In the genomic region with DNA sequence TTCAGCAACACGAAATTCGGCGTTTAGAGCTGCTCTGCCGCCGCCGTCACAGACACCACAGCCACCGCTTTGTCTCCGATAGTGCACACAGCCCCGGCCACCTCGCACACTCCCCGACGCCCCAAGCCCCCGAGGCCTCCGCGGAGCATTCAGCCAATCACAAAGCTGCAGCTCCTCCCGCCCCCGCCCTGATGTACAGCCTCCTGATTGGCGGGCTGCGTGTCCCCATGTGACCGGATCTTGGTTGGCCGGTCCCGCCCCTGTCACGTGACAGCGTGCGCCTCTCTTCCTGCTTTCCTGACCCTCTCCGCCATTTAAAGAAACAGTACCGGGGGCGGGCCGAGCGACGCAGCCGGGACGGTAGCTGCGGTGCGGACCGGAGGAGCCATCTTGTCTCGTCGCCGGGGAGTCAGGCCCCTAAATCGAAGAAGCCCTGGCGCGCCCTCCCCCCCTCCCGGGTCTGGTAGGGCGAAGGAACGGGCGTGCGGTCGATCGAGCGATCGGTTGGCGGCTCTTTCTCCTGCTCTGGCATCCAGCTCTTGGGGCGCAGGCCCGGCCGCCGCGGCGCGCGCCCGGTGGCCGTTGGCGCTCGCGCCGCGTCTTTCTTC, we compare ENCODE assay signal across 8 cellular contexts. TPM values are rescaled to one million over a fixed set of nuclear protein-coding genes. Genes with fewer than 3 reads are reported as not detected.
DNase-seq lines count a peak whose midpoint lies in the region; ATAC-seq and TF ChIP-seq lines count a peak whose summit lies in the region.

A gene (plus strand): TSS at position 342 of the 608 bp plus-strand sequence.

- DNase-seq in GM04504 (ENCODE audit: low read depth) (peak; percentile 97), NCI-H1092 (lab: John Stamatoyannopoulos, UW) (peak; percentile 96), glomerular endothelial cell (ENCODE audit: extremely low read depth, low read depth, low spot score) (peak; percentile 72), occipital lobe (lab: John Stamatoyannopoulos, UW) (peak; percentile 96)
- DNase-seq in activated naive CD4-positive, alpha-beta T cell treated with anti-CD3 and anti-CD28 coated beads, Interleukin-2, amount 50 U/mL, for 72 hours (ENCODE audit: low spot score in 2 of 2): peak; percentile 93 to 96

- peak within 1 kb of the TSS; percentile 86 to 94 for H3K27ac Mint-ChIP-seq in activated naive CD4-positive, alpha-beta T cell treated with anti-CD3 and anti-CD28 coated beads, Interleukin-2, amount 50 U/mL, for 72 hours

- peak; percentile 90 for ATAC-seq in HG02588 (IDR thresholded peaks at IDR 0.05; ENCODE audit: unreplicated experiment)
- ATAC-seq in SK-N-SH treated with all-trans-retinoic acid at 6 μM for 48 hours: peak; percentile 99
- ATAC-seq in activated naive CD4-positive, alpha-beta T cell treated with anti-CD3 and anti-CD28 coated beads, Interleukin-2, amount 50 U/mL, for 72 hours: peak; percentile 94 to 95

- peaks cover 29 to 37% of the 10 kb centered on the region in 2 donors for H3K9me3 Mint-ChIP-seq in activated naive CD4-positive, alpha-beta T cell treated with anti-CD3 and anti-CD28 coated beads, Interleukin-2, amount 50 U/mL, for 72 hours

- peaks cover 69 to 92% of the 10 kb centered on the region in 2 donors for H3K36me3 Mint-ChIP-seq in activated naive CD4-positive, alpha-beta T cell treated with anti-CD3 and anti-CD28 coated beads, Interleukin-2, amount 50 U/mL, for 72 hours

- H3K27ac ChIP-seq in temporal lobe (ENCODE audit: low read depth, low read length): peak within 1 kb of the TSS; percentile 73

TF ChIP-seq in SK-N-SH treated with all-trans-retinoic acid at 6 μM for 48 hours, 23 proteins besides CTCF, POLR2A, EP300 and RAD21:
- TF ChIP-seq, protein P1, sequence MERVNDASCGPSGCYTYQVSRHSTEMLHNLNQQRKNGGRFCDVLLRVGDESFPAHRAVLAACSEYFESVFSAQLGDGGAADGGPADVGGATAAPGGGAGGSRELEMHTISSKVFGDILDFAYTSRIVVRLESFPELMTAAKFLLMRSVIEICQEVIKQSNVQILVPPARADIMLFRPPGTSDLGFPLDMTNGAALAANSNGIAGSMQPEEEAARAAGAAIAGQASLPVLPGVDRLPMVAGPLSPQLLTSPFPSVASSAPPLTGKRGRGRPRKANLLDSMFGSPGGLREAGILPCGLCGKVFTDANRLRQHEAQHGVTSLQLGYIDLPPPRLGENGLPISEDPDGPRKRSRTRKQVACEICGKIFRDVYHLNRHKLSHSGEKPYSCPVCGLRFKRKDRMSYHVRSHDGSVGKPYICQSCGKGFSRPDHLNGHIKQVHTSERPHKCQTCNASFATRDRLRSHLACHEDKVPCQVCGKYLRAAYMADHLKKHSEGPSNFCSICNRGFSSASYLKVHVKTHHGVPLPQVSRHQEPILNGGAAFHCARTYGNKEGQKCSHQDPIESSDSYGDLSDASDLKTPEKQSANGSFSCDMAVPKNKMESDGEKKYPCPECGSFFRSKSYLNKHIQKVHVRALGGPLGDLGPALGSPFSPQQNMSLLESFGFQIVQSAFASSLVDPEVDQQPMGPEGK (CRISPR knock-in tag; IDR thresholded peaks at IDR 0.05; ENCODE audit: borderline replicate concordance): no peak
- TF ChIP-seq ESRRG (CRISPR knock-in tag; IDR thresholded peaks at IDR 0.05) (no peak), TOX (CRISPR knock-in tag; IDR thresholded peaks at IDR 0.05; ENCODE audit: borderline replicate concordance) (no peak), ISL1 (CRISPR knock-in tag; IDR thresholded peaks at IDR 0.05) (no peak), RARB (CRISPR knock-in tag; IDR thresholded peaks at IDR 0.05) (no peak), ZNF8 (CRISPR knock-in tag; IDR thresholded peaks at IDR 0.05) (no peak), ZFP30 (CRISPR knock-in tag; IDR thresholded peaks at IDR 0.05) (no peak), ZNF565 (CRISPR knock-in tag; conservative IDR thresholded peaks at IDR 0.05; ENCODE audit: low read depth) (no peak), ARNTL (CRISPR knock-in tag; IDR thresholded peaks at IDR 0.05; ENCODE audit: borderline replicate concordance, low read depth) (no peak)
- TF ChIP-seq, protein P2, sequence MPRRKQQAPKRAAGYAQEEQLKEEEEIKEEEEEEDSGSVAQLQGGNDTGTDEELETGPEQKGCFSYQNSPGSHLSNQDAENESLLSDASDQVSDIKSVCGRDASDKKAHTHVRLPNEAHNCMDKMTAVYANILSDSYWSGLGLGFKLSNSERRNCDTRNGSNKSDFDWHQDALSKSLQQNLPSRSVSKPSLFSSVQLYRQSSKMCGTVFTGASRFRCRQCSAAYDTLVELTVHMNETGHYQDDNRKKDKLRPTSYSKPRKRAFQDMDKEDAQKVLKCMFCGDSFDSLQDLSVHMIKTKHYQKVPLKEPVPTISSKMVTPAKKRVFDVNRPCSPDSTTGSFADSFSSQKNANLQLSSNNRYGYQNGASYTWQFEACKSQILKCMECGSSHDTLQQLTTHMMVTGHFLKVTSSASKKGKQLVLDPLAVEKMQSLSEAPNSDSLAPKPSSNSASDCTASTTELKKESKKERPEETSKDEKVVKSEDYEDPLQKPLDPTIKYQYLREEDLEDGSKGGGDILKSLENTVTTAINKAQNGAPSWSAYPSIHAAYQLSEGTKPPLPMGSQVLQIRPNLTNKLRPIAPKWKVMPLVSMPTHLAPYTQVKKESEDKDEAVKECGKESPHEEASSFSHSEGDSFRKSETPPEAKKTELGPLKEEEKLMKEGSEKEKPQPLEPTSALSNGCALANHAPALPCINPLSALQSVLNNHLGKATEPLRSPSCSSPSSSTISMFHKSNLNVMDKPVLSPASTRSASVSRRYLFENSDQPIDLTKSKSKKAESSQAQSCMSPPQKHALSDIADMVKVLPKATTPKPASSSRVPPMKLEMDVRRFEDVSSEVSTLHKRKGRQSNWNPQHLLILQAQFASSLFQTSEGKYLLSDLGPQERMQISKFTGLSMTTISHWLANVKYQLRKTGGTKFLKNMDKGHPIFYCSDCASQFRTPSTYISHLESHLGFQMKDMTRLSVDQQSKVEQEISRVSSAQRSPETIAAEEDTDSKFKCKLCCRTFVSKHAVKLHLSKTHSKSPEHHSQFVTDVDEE (CRISPR knock-in tag; IDR thresholded peaks at IDR 0.05): no peak
- TF ChIP-seq, protein P3, sequence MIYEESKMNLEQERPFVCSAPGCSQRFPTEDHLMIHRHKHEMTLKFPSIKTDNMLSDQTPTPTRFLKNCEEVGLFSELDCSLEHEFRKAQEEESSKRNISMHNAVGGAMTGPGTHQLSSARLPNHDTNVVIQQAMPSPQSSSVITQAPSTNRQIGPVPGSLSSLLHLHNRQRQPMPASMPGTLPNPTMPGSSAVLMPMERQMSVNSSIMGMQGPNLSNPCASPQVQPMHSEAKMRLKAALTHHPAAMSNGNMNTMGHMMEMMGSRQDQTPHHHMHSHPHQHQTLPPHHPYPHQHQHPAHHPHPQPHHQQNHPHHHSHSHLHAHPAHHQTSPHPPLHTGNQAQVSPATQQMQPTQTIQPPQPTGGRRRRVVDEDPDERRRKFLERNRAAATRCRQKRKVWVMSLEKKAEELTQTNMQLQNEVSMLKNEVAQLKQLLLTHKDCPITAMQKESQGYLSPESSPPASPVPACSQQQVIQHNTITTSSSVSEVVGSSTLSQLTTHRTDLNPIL (CRISPR knock-in tag; IDR thresholded peaks at IDR 0.05; ENCODE audit: low read depth): no peak

RNA-seq across cellular contexts. Expression of the gene that starts here (rescaled TPM):
- 10 to 100 TPM; 36.4 to 62.1 TPM for total RNA-seq in activated naive CD4-positive, alpha-beta T cell treated with anti-CD3 and anti-CD28 coated beads, Interleukin-2, amount 50 U/mL, for 72 hours
- total RNA-seq in glomerular endothelial cell (75.1 and 84.8 TPM in 2 replicates), occipital lobe (85.2 TPM), temporal lobe (103 TPM)

Comparison
In these comparisons a context has a peak if more than half of its experiments do, and no peak if none do; other contexts are left out.
1. Peak in every context shown above with its lines: DNase-seq, ATAC-seq and H3K27ac ChIP-seq.